Comparison of ENCODE assay signal across 1 cellular context in the genomic region with DNA sequence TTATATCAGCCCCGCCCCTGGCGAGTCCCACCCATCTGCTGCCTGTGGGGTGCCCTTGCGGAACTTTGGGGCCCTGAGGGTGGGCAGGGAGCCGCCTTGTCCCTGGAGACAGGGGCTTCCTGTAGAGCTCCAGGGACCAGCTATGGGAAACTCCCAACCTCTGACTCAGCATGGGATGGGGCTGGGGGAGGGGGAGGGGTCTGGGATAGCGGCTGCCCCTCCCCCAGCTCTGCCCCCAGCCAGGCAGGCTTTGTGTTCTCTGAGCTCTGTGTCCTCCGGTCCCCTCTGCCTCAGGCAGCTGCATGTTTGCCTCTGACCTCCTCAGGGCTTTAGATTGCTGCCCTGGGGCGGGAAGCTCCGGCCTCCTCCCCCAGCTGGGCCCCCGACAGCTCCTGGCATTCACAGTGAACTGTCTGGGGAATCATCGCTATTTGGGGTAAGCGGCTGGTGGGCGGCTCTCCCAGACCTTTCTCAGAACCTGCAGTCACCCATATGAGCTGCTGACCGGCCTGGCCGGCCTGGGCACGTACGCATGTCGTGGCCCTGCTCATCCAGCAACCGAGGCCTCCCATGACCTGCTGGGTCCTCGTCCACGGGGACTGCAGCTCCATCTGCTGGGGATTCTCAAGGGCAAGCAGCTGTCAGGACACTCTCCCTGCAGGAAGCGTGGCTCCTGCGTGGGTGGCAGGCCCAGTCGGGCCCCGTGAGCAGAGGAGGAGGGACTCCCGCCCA.
TF ChIP-seq lines count a peak whose summit lies in the region.

No MANE protein-coding gene starts in this region.

TF ChIP-seq in HepG2, 621 proteins besides CTCF, POLR2A, EP300 and RAD21 (continued from another document and continues in another):
- TF ChIP-seq ZNF407 (CRISPR knock-in tag; IDR thresholded peaks at IDR 0.05; ENCODE audit: not compliant biosample characterization) (no peak), ATF1 (CRISPR knock-in tag; IDR thresholded peaks at IDR 0.05) (no peak), ATF4 (CRISPR knock-in tag; IDR thresholded peaks at IDR 0.05) (no peak), RBM39 (IDR thresholded peaks at IDR 0.05; ENCODE audit: low read depth, low read length, poor library complexity, severe bottlenecking) (peak; percentile 78), IRF2 (CRISPR knock-in tag; IDR thresholded peaks at IDR 0.05) (0 out of 2 replicates have a peak, but pooled peaks have one; percentile 9), FOXO1 (CRISPR knock-in tag; IDR thresholded peaks at IDR 0.05) (0 out of 2 replicates have a peak, but pooled peaks have one; percentile 35), FOXA1 (IDR thresholded peaks at IDR 0.05) (no peak), FOXA1 (CRISPR knock-in tag; IDR thresholded peaks at IDR 0.05) (peak; percentile 29; the same call in 1 of the 2 replicates), SMAD3 (CRISPR knock-in tag; IDR thresholded peaks at IDR 0.05) (no peak; the same call in 1 of the 2 replicates), ZNF468 (CRISPR knock-in tag; IDR thresholded peaks at IDR 0.05) (no peak), ZNF7 (CRISPR knock-in tag; IDR thresholded peaks at IDR 0.05) (no peak), GTF3A (CRISPR knock-in tag; conservative IDR thresholded peaks at IDR 0.05) (no peak), NFAT5 (CRISPR knock-in tag; IDR thresholded peaks at IDR 0.05) (no peak), MATR3 (CRISPR knock-in tag; IDR thresholded peaks at IDR 0.05) (no peak), ZFP37 (CRISPR knock-in tag; IDR thresholded peaks at IDR 0.05; ENCODE audit: borderline replicate concordance) (no peak), STAT5B (CRISPR knock-in tag; IDR thresholded peaks at IDR 0.05) (no peak), HMGXB3 (CRISPR knock-in tag; IDR thresholded peaks at IDR 0.05; ENCODE audit: borderline replicate concordance) (no peak)
- TF ChIP-seq, protein P1, sequence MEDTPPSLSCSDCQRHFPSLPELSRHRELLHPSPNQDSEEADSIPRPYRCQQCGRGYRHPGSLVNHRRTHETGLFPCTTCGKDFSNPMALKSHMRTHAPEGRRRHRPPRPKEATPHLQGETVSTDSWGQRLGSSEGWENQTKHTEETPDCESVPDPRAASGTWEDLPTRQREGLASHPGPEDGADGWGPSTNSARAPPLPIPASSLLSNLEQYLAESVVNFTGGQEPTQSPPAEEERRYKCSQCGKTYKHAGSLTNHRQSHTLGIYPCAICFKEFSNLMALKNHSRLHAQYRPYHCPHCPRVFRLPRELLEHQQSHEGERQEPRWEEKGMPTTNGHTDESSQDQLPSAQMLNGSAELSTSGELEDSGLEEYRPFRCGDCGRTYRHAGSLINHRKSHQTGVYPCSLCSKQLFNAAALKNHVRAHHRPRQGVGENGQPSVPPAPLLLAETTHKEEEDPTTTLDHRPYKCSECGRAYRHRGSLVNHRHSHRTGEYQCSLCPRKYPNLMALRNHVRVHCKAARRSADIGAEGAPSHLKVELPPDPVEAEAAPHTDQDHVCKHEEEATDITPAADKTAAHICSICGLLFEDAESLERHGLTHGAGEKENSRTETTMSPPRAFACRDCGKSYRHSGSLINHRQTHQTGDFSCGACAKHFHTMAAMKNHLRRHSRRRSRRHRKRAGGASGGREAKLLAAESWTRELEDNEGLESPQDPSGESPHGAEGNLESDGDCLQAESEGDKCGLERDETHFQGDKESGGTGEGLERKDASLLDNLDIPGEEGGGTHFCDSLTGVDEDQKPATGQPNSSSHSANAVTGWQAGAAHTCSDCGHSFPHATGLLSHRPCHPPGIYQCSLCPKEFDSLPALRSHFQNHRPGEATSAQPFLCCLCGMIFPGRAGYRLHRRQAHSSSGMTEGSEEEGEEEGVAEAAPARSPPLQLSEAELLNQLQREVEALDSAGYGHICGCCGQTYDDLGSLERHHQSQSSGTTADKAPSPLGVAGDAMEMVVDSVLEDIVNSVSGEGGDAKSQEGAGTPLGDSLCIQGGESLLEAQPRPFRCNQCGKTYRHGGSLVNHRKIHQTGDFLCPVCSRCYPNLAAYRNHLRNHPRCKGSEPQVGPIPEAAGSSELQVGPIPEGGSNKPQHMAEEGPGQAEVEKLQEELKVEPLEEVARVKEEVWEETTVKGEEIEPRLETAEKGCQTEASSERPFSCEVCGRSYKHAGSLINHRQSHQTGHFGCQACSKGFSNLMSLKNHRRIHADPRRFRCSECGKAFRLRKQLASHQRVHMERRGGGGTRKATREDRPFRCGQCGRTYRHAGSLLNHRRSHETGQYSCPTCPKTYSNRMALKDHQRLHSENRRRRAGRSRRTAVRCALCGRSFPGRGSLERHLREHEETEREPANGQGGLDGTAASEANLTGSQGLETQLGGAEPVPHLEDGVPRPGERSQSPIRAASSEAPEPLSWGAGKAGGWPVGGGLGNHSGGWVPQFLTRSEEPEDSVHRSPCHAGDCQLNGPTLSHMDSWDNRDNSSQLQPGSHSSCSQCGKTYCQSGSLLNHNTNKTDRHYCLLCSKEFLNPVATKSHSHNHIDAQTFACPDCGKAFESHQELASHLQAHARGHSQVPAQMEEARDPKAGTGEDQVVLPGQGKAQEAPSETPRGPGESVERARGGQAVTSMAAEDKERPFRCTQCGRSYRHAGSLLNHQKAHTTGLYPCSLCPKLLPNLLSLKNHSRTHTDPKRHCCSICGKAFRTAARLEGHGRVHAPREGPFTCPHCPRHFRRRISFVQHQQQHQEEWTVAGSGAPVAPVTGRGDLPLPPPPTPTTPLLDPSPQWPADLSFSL (CRISPR knock-in tag; IDR thresholded peaks at IDR 0.05), result no peak
- TF ChIP-seq, protein P2, sequence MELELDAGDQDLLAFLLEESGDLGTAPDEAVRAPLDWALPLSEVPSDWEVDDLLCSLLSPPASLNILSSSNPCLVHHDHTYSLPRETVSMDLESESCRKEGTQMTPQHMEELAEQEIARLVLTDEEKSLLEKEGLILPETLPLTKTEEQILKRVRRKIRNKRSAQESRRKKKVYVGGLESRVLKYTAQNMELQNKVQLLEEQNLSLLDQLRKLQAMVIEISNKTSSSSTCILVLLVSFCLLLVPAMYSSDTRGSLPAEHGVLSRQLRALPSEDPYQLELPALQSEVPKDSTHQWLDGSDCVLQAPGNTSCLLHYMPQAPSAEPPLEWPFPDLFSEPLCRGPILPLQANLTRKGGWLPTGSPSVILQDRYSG (CRISPR knock-in tag; IDR thresholded peaks at IDR 0.05), result no peak
